Comparison of ENCODE assay signal across 15 cellular contexts in the genomic region with DNA sequence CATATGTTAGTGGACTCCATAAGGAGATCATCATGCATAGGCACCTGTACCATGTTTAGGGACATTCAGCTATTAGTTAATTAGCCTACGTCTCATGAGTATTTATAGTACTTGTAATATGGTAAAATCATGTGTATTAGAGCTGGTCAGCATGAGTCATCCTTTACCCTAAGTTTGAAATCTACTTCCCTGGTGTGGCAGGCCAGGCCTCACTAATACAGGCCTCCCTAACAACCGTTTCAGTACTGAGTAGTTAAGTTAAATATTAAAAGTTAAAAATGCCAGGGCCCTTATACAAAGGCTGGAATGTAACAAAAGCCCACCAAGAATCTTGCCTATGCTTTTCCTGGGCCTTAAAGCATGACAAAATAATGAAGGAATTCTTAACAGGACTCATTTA.
DNase-seq lines count a peak whose midpoint lies in the region; FAIRE-seq and TF ChIP-seq lines count a peak whose summit lies in the region.
"Had no signal": no experiment of that assay in that cellular context is flagged by ENCODE, and none has a peak within 500 bp of the region (broad histone marks: within the 10 kb centered on the region; RNA-seq: fewer than 3 reads in every experiment).

No MANE protein-coding gene starts in this region.

- H3K36me3 ChIP-seq in suprapubic skin: no peaks in the 10 kb centered on the region
- H3K36me3 ChIP-seq: BLaER1, HAP-1 had no signal

- H3K27me3 ChIP-seq in suprapubic skin: no peaks in the 10 kb centered on the region
- H3K27me3 ChIP-seq: BLaER1 had no signal

- TF ChIP-seq EP300 in suprapubic skin (IDR thresholded peaks at IDR 0.05): no peak

- no peak overlapping the region for H3K4me3 Mint-ChIP-seq in activated naive CD4-positive, alpha-beta T cell treated with anti-CD3 and anti-CD28 coated beads, Interleukin-2, amount 10 ng/mL, durations not matched to agents 7 days and 5 days

- 82% methylated on average over 2 of the region's 2 CpGs for WGBS in suprapubic skin

- no peak overlapping the region for H3K27ac Mint-ChIP-seq in activated naive CD4-positive, alpha-beta T cell treated with anti-CD3 and anti-CD28 coated beads, Interleukin-2, amount 10 ng/mL, durations not matched to agents 7 days and 5 days

- H3K4me1 ChIP-seq in suprapubic skin: no peaks in the 10 kb centered on the region
- H3K4me1 ChIP-seq: BLaER1, HAP-1 had no signal

- CTCF ChIA-PET in activated naive CD4-positive, alpha-beta T cell treated with anti-CD3 and anti-CD28 coated beads, Interleukin-2, amount 10 ng/mL, durations not matched to agents 7 days and 5 days (lab: Charles Lee): no interaction called here

- DNase-seq in AG08396 (ENCODE audit: low spot score) (peak; percentile 7), HS-5 (ENCODE audit: low read depth) (peak; percentile 16), amniotic epithelial cell (ENCODE audit: low read depth) (peak; percentile 65), iris pigment epithelial cell (ENCODE audit: low read depth) (peak; percentile 83), suprapubic skin (ENCODE audit: low spot score in 2 of 2) (no peak), GM12892 (ENCODE audit: insufficient read length) (no peak), NCI-H524 (lab: John Stamatoyannopoulos, UW) (no peak)
- no peak for DNase-seq in activated naive CD4-positive, alpha-beta T cell treated with anti-CD3 and anti-CD28 coated beads, Interleukin-2, amount 10 ng/mL, durations not matched to agents 7 days and 5 days
- DNase-seq: activated CD4-positive, alpha-beta T cell treated with anti-CD3 and anti-CD28 coated beads, Interleukin-2, amount 50 U/mL, for 48 hours; activated naive CD4-positive, alpha-beta T cell; NCI-H446; small intestine; trophoblast cell had no signal

- no peak overlapping the region for H3K27ac ChIP-seq in suprapubic skin
- H3K27ac ChIP-seq: BLaER1 had no signal

- H3K9me3 Mint-ChIP-seq in activated naive CD4-positive, alpha-beta T cell treated with anti-CD3 and anti-CD28 coated beads, Interleukin-2, amount 10 ng/mL, durations not matched to agents 7 days and 5 days: no peaks in the 10 kb centered on the region

- H3K4me3 ChIP-seq in suprapubic skin: no peak overlapping the region
- H3K4me3 ChIP-seq: BLaER1, HAP-1 had no signal

- FAIRE-seq in GM12892 (lab: Jason Lieb, UNC): no peak
- FAIRE-seq: small intestine had no signal

- TF ChIP-seq POLR2A in suprapubic skin (IDR thresholded peaks at IDR 0.05): no peak
- TF ChIP-seq POLR2A in GM12892 (IDR thresholded peaks at IDR 0.05; ENCODE audit: low read depth, low read length): no peak

- no peaks in the 10 kb centered on the region for H3K36me3 Mint-ChIP-seq in activated naive CD4-positive, alpha-beta T cell treated with anti-CD3 and anti-CD28 coated beads, Interleukin-2, amount 10 ng/mL, durations not matched to agents 7 days and 5 days

- no peaks in the 10 kb centered on the region for H3K27me3 Mint-ChIP-seq in activated naive CD4-positive, alpha-beta T cell treated with anti-CD3 and anti-CD28 coated beads, Interleukin-2, amount 10 ng/mL, durations not matched to agents 7 days and 5 days

- TF ChIP-seq CTCF in suprapubic skin (IDR thresholded peaks at IDR 0.05): no peak

- H3K4me1 Mint-ChIP-seq in activated naive CD4-positive, alpha-beta T cell treated with anti-CD3 and anti-CD28 coated beads, Interleukin-2, amount 10 ng/mL, durations not matched to agents 7 days and 5 days: no peaks in the 10 kb centered on the region

- no peaks in the 10 kb centered on the region for H3K9me3 ChIP-seq in suprapubic skin
- H3K9me3 ChIP-seq: BLaER1, HAP-1 had no signal

Comparison
In these comparisons a context has a peak if more than half of its experiments do, and no peak if none do; other contexts are left out.
1. DNase-seq: peak in AG08396 (single experiment), HS-5 (single experiment), amniotic epithelial cell (single experiment) and iris pigment epithelial cell (single experiment); none in suprapubic skin (0 of 2), activated naive CD4-positive, alpha-beta T cell treated with anti-CD3 and anti-CD28 coated beads, Interleukin-2, amount 10 ng/mL, durations not matched to agents 7 days and 5 days (single experiment), GM12892 (single experiment) and NCI-H524 (0 of 2).